ENCODE assay signal across 25 cellular contexts in genomic region chr15:82963356-82964341, GRCh38. TPM values are rescaled to one million over a fixed set of nuclear protein-coding genes. Genes with fewer than 3 reads are reported as not detected.
A peak's percentile ranks its signal among the peaks of the same experiment; 100 is the strongest.
DNase-seq lines count a peak whose midpoint lies in the region; ATAC-seq and TF ChIP-seq lines count a peak whose summit lies in the region.
"Had no signal": no experiment of that assay in that cellular context is flagged by ENCODE, and none has a peak within 500 bp of the region (broad histone marks: within the 10 kb centered on the region; RNA-seq: fewer than 3 reads in every experiment).

No MANE protein-coding gene starts in this region.

- H3K9me3 ChIP-seq in GM23248 (ENCODE audit: low read depth) = no peaks in the 10 kb centered on the region
- no peaks in the 10 kb centered on the region for H3K9me3 ChIP-seq in osteoblast (ENCODE audit: low read depth, low read length)
- no peaks in the 10 kb centered on the region for H3K9me3 ChIP-seq in tibial artery
- H3K9me3 ChIP-seq: right lobe of liver had no signal

- WGBS in GM23248 (ENCODE audit: low coverage in 1 of 2, low lambda C conversion rate in 2 of 2, missing lambda C conversion rate in 2 of 2), 2 experiments = 81% methylated on average over 8 of the region's 8 CpGs

- H3K27me3 Mint-ChIP-seq in WTC11 (ENCODE audit: low read depth) = peaks cover 2% of the 10 kb centered on the region; the same call in 1 of the 2 replicates
- H3K27me3 Mint-ChIP-seq in activated CD4-positive, alpha-beta T cell treated with anti-CD3 and anti-CD28 coated beads for 36 hours = no peaks in the 10 kb centered on the region
- H3K27me3 Mint-ChIP-seq: memory B cell had no signal

- H3K4me3 ChIP-seq in GM23248 = no peak overlapping the region
- H3K4me3 ChIP-seq in fibroblast of the aortic adventitia (ENCODE audit: low read depth, low read length) = no peak overlapping the region
- no peak overlapping the region for H3K4me3 ChIP-seq in osteoblast (ENCODE audit: insufficient read depth, low read length)
- H3K4me3 ChIP-seq in tibial artery = no peak overlapping the region
- H3K4me3 ChIP-seq: right lobe of liver, SK-N-MC had no signal

- H3K36me3 Mint-ChIP-seq in WTC11 = no peaks in the 10 kb centered on the region
- H3K36me3 Mint-ChIP-seq in activated CD4-positive, alpha-beta T cell treated with anti-CD3 and anti-CD28 coated beads for 36 hours (ENCODE audit: low read depth) = no peaks in the 10 kb centered on the region
- H3K36me3 Mint-ChIP-seq: memory B cell had no signal

- H3K4me2 ChIP-seq in GM23248 (ENCODE audit: unreplicated experiment) = no peak overlapping the region
- no peak overlapping the region for H3K4me2 ChIP-seq in osteoblast (ENCODE audit: insufficient read depth, low read length)
- H3K4me2 ChIP-seq: KMS-11 had no signal

- H3K27ac Mint-ChIP-seq in WTC11 = peak overlapping the region; percentile 63; the same call in 1 of the 2 replicates
- no peak overlapping the region for H3K27ac Mint-ChIP-seq in activated CD4-positive, alpha-beta T cell treated with anti-CD3 and anti-CD28 coated beads for 36 hours
- H3K27ac Mint-ChIP-seq: dendritic cell treated with granulocyte-macrophage colony-stimulating factor and Interleukin-4, amounts not matched to agents 40 ng/mL and 50 ng/mL, for 4 days; memory B cell had no signal

- intact Hi-C loops in activated CD4-positive, alpha-beta T cell treated with anti-CD3 and anti-CD28 coated beads for 36 hours (cut with DNase I, micrococcal nuclease) = no loop called here
- intact Hi-C loops in tibial artery (cut with DNase I; ENCODE audit: low total_unique reads) = no loop called here

- CTCF ChIA-PET in WTC11 (lab: Charles Lee) = interaction anchor here (2.8 kb wide), 1 partner anchor 114 kb away, joined by 16 read pairs; no protein-coding TSS in a partner anchor
- CTCF ChIA-PET in activated CD4-positive, alpha-beta T cell treated with anti-CD3 and anti-CD28 coated beads for 36 hours (lab: Charles Lee) = interaction anchor here (1.0 kb wide), 1 partner anchor 10 kb away, joined by 3 read pairs; no protein-coding TSS in a partner anchor

- H2AFZ ChIP-seq in GM23248 (no peak overlapping the region), osteoblast (ENCODE audit: low read length) (no peak overlapping the region)

- ATAC-seq in WTC11 (peak; percentile 81), GM19035 (IDR thresholded peaks at IDR 0.05; ENCODE audit: unreplicated experiment) (no peak)
- no peak for ATAC-seq in activated CD4-positive, alpha-beta T cell treated with anti-CD3 and anti-CD28 coated beads for 36 hours
- ATAC-seq: right lobe of liver had no signal

- peak; percentile 61 for DNase-seq in GM23248
- DNase-seq in WTC11 (ENCODE audit: low spot score) = no peak
- DNase-seq in fibroblast of the aortic adventitia (ENCODE audit: low read depth) = peak; percentile 37
- DNase-seq in osteoblast (ENCODE audit: insufficient read length, low spot score, missing footprints) = peak; percentile 89
- DNase-seq in activated CD4-positive, alpha-beta T cell treated with anti-CD3 and anti-CD28 coated beads for 36 hours = no peak
- DNase-seq in tibial artery = no peak
- DNase-seq in activated T-cell treated with anti-CD3 and anti-CD28 coated beads for 4 hours = no peak
- DNase-seq: ACHN; activated CD4-positive, alpha-beta T cell treated with anti-CD3 and anti-CD28 coated beads, Interleukin-2, amount 50 U/mL, for 48 hours; activated effector memory CD4-positive, alpha-beta T cell treated with anti-CD3 and anti-CD28 coated beads, Interleukin-2, amount 50 U/mL, for 16 hours; foreskin melanocyte; hypothalamus; kidney; NCI-H1694; NCI-H2171 treated with DMSO at 0.1 percent for 48 hours; NCI-H524 treated with DMSO at 0.1 percent for 48 hours; right lobe of liver; substantia nigra; WERI-Rb-1 had no signal

- H3K4me3 Mint-ChIP-seq in WTC11 = no peak overlapping the region; the same call in 1 of the 2 replicates
- no peak overlapping the region for H3K4me3 Mint-ChIP-seq in activated CD4-positive, alpha-beta T cell treated with anti-CD3 and anti-CD28 coated beads for 36 hours
- H3K4me3 Mint-ChIP-seq: dendritic cell treated with granulocyte-macrophage colony-stimulating factor and Interleukin-4, amounts not matched to agents 40 ng/mL and 50 ng/mL, for 4 days; memory B cell had no signal

- no peaks in the 10 kb centered on the region for H3K27me3 ChIP-seq in GM23248 (replicated peaks; ENCODE audit: insufficient read depth)
- peaks cover 3% of the 10 kb centered on the region for H3K27me3 ChIP-seq in osteoblast (ENCODE audit: insufficient read depth, low read length)
- no peaks in the 10 kb centered on the region for H3K27me3 ChIP-seq in tibial artery
- H3K27me3 ChIP-seq: right lobe of liver had no signal

- no peak for TF ChIP-seq CTCF in WTC11 (IDR thresholded peaks at IDR 0.05)
- TF ChIP-seq CTCF in fibroblast of the aortic adventitia (IDR thresholded peaks at IDR 0.05; ENCODE audit: insufficient read depth, low read length) = no peak
- TF ChIP-seq CTCF in osteoblast (IDR thresholded peaks at IDR 0.05; ENCODE audit: extremely low read depth, low read depth, low read length) = no peak
- no peak for TF ChIP-seq CTCF in tibial artery (IDR thresholded peaks at IDR 0.05)

- H3K36me3 ChIP-seq in GM23248 (ENCODE audit: low read depth) (no peaks in the 10 kb centered on the region), osteoblast (ENCODE audit: insufficient read depth, low read length) (no peaks in the 10 kb centered on the region), tibial artery (no peaks in the 10 kb centered on the region)
- H3K36me3 ChIP-seq: right lobe of liver, WERI-Rb-1 had no signal

- H3K27ac ChIP-seq in GM23248 = peak overlapping the region; percentile 24; the same call in 1 of the 2 replicates
- no peak overlapping the region for H3K27ac ChIP-seq in osteoblast (ENCODE audit: low read depth, low read length)
- H3K27ac ChIP-seq in tibial artery = no peak overlapping the region
- H3K27ac ChIP-seq: C4-2B, KMS-11, right lobe of liver, SK-N-MC, WERI-Rb-1 had no signal

- H3F3A ChIP-seq in GM23248 (ENCODE audit: insufficient read depth) = peaks cover 4% of the 10 kb centered on the region; the same call in 1 of the 2 replicates

- H3K4me1 ChIP-seq in GM23248 (ENCODE audit: insufficient read depth) (no peaks in the 10 kb centered on the region), osteoblast (ENCODE audit: insufficient read depth, low read length) (peaks cover 12% of the 10 kb centered on the region), tibial artery (no peaks in the 10 kb centered on the region)

- H3K4me1 Mint-ChIP-seq in WTC11 = peaks cover 13% of the 10 kb centered on the region
- H3K4me1 Mint-ChIP-seq in activated CD4-positive, alpha-beta T cell treated with anti-CD3 and anti-CD28 coated beads for 36 hours = peaks cover 9% of the 10 kb centered on the region
- H3K4me1 Mint-ChIP-seq: memory B cell had no signal

- no peaks in the 10 kb centered on the region for H3K9me2 ChIP-seq in GM23248 (ENCODE audit: insufficient read depth)

- H4K20me1 ChIP-seq in GM23248 (ENCODE audit: insufficient read depth) (no peaks in the 10 kb centered on the region), osteoblast (ENCODE audit: insufficient read depth, low read length) (no peaks in the 10 kb centered on the region)

- POLR2A ChIA-PET in WTC11 (lab: Charles Lee) = interaction anchor here (0.6 kb wide), 1 partner anchor 360 kb away, joined by 3 read pairs; no protein-coding TSS in a partner anchor
- POLR2A ChIA-PET in activated CD4-positive, alpha-beta T cell treated with anti-CD3 and anti-CD28 coated beads for 36 hours (lab: Charles Lee) = no interaction called here

- no peaks in the 10 kb centered on the region for H3K79me2 ChIP-seq in GM23248 (ENCODE audit: insufficient read depth)
- H3K79me2 ChIP-seq in osteoblast (ENCODE audit: insufficient read depth, low read length) = no peaks in the 10 kb centered on the region

- in situ Hi-C loops in GM23248 (cut with MboI) = no loop called here

- H3K9me3 Mint-ChIP-seq in WTC11 = no peaks in the 10 kb centered on the region
- no peaks in the 10 kb centered on the region for H3K9me3 Mint-ChIP-seq in activated CD4-positive, alpha-beta T cell treated with anti-CD3 and anti-CD28 coated beads for 36 hours (ENCODE audit: low read depth)
- H3K9me3 Mint-ChIP-seq: dendritic cell treated with granulocyte-macrophage colony-stimulating factor and Interleukin-4, amounts not matched to agents 40 ng/mL and 50 ng/mL, for 4 days; memory B cell had no signal

- H3K9ac ChIP-seq in GM23248 = no peak overlapping the region
- H3K9ac ChIP-seq: KMS-11 had no signal

RNA-seq across cellular contexts. Expression of gene HOMER2, which starts 11.1 kb away (rescaled TPM):
- 16.6 and 17.0 TPM in 2 replicates for total RNA-seq in GM23248 (2014; rRNA removed; shearing (Covaris generic))
- polyA plus RNA-seq in GM23248 (2016; fragmentation: Nextera tagmentation; extraction: Ambion mirVana) = 9.0 and 9.4 TPM in 2 replicates
- 11.7 to 17.4 TPM (median 12.1 TPM) in 3 replicates for total RNA-seq in WTC11 (2021)
- total RNA-seq in fibroblast of the aortic adventitia (ENCODE audit: low replicate concordance) = 1.5 and 5.4 TPM in 2 replicates
- 7.7 and 11.6 TPM in 2 replicates for total RNA-seq in osteoblast
- 1 to 10 TPM; 3.5 to 4.6 TPM for total RNA-seq in activated CD4-positive, alpha-beta T cell treated with anti-CD3 and anti-CD28 coated beads for 36 hours

RNA-seq across cellular contexts. Expression of gene RAMAC, which starts 22.4 kb away (rescaled TPM):
- total RNA-seq in GM23248 (2014; rRNA removed; shearing (Covaris generic)) = 17.6 and 23.9 TPM in 2 replicates
- polyA plus RNA-seq in GM23248 (2016; fragmentation: Nextera tagmentation; extraction: Ambion mirVana) = 40.2 and 40.9 TPM in 2 replicates
- total RNA-seq in WTC11 (2021) = 26.6 to 28.1 TPM (median 27.1 TPM) in 3 replicates
- total RNA-seq in fibroblast of the aortic adventitia (ENCODE audit: low replicate concordance) = 31.7 and 32.6 TPM in 2 replicates
- total RNA-seq in osteoblast = 25.6 and 26.4 TPM in 2 replicates
- 10 to 100 TPM; 17.3 to 19.5 TPM for total RNA-seq in activated CD4-positive, alpha-beta T cell treated with anti-CD3 and anti-CD28 coated beads for 36 hours

RNA-seq across cellular contexts. Expression of gene C15orf40, which starts 47.8 kb away (rescaled TPM):
- 15.8 and 21.8 TPM in 2 replicates for total RNA-seq in GM23248 (2014; rRNA removed; shearing (Covaris generic))
- 32.4 and 32.9 TPM in 2 replicates for polyA plus RNA-seq in GM23248 (2016; fragmentation: Nextera tagmentation; extraction: Ambion mirVana)
- total RNA-seq in WTC11 (2021) (21.0 to 29.0 TPM (median 27.5 TPM) in 3 replicates), fibroblast of the aortic adventitia (ENCODE audit: low replicate concordance) (15.8 and 22.5 TPM in 2 replicates), osteoblast (10.9 and 13.4 TPM in 2 replicates)
- total RNA-seq in activated CD4-positive, alpha-beta T cell treated with anti-CD3 and anti-CD28 coated beads for 36 hours = 10 to 100 TPM; 20.2 to 23.1 TPM

Comparison
In these comparisons a context has a peak if more than half of its experiments do, and no peak if none do; other contexts are left out.
1. DNase-seq: peak in GM23248 (single experiment), fibroblast of the aortic adventitia (single experiment) and osteoblast (single experiment); none in WTC11 (single experiment), activated CD4-positive, alpha-beta T cell treated with anti-CD3 and anti-CD28 coated beads for 36 hours (single experiment), tibial artery (0 of 2) and activated T-cell treated with anti-CD3 and anti-CD28 coated beads for 4 hours (single experiment).